Comparison of ENCODE assay signal across 8 cellular contexts in genomic region chr9:84261082-84261746, GRCh38.
DNase-seq lines count a peak whose midpoint lies in the region; ATAC-seq and TF ChIP-seq lines count a peak whose summit lies in the region.

No MANE protein-coding gene starts in this region.

- H4K20me1 ChIP-seq in OCI-LY3 (ENCODE audit: insufficient read depth, low read length): no peaks in the 10 kb centered on the region
- no peaks in the 10 kb centered on the region for H4K20me1 ChIP-seq in neural cell (ENCODE audit: insufficient read depth)

- peak overlapping the region; percentile 95 for H2AFZ ChIP-seq in OCI-LY3 (ENCODE audit: low read depth, low read length)
- no peak overlapping the region for H2AFZ ChIP-seq in neural cell (ENCODE audit: low read depth, low read length)

- H3K9me2 ChIP-seq in neural cell (ENCODE audit: insufficient read depth, low read length): no peaks in the 10 kb centered on the region

- TF ChIP-seq RAD21 in Ishikawa (IDR thresholded peaks at IDR 0.05; ENCODE audit: low read depth): peak; percentile 98
- TF ChIP-seq RAD21 in neural cell (conservative IDR thresholded peaks at IDR 0.05): peak; percentile 97

- H3K79me2 ChIP-seq in OCI-LY3 (ENCODE audit: low read length): no peaks in the 10 kb centered on the region
- no peaks in the 10 kb centered on the region for H3K79me2 ChIP-seq in neural cell (replicated peaks; ENCODE audit: insufficient read depth, low read length)

- peak; percentile 82 for ATAC-seq in GM19395 (IDR thresholded peaks at IDR 0.05; ENCODE audit: unreplicated experiment)

- H3K9me3 ChIP-seq in OCI-LY3 (ENCODE audit: insufficient read depth, low read length) (no peaks in the 10 kb centered on the region), neural cell (ENCODE audit: low read length) (no peaks in the 10 kb centered on the region), subcutaneous abdominal adipose tissue (ENCODE audit: control insufficient read depth in 5 of 5, low read length in 5 of 5) (peaks cover 0 to 4% (median 0%) of the 10 kb centered on the region in 5 donors)

- H3F3A ChIP-seq in neural cell (ENCODE audit: insufficient read depth, low read length, poor library complexity, severe bottlenecking): peaks cover 2% of the 10 kb centered on the region

- H3K4me2 ChIP-seq in OCI-LY3 (ENCODE audit: low read length): peak overlapping the region; percentile 89
- H3K4me2 ChIP-seq in neural cell (ENCODE audit: low read length): no peak overlapping the region

- no peak for TF ChIP-seq EP300 in Ishikawa (IDR thresholded peaks at IDR 0.05; ENCODE audit: borderline replicate concordance)
- TF ChIP-seq EP300 in neural cell (conservative IDR thresholded peaks at IDR 0.05; ENCODE audit: poor library complexity, severe bottlenecking): peak; percentile 63

- H3K27ac ChIP-seq in C4-2B (no peak overlapping the region), OCI-LY3 (ENCODE audit: low read length) (no peak overlapping the region), neural cell (ENCODE audit: low read length) (no peak overlapping the region), subcutaneous abdominal adipose tissue (ENCODE audit: low read depth, low read length) (no peak overlapping the region)

- DNase-seq in activated T-helper 1 cell treated with Interleukin-2 at 50 U/mL for 16 hours (ENCODE audit: low read depth): peak; percentile 7
- peak; percentile 78 for DNase-seq in fibroblast of the aortic adventitia (ENCODE audit: low read depth)

- H3K4me1 ChIP-seq in OCI-LY3 (ENCODE audit: low read length): no peaks in the 10 kb centered on the region
- peaks cover 0 to 4% (median 2%) of the 10 kb centered on the region in 5 donors for H3K4me1 ChIP-seq in subcutaneous abdominal adipose tissue (ENCODE audit: control insufficient read depth in 5 of 5, insufficient read depth in 5 of 5, low read length in 5 of 5)

- H3K27me3 ChIP-seq in OCI-LY3 (ENCODE audit: low read depth, low read length) (peaks cover 18% of the 10 kb centered on the region), neural cell (ENCODE audit: insufficient read depth, low read depth, low read length) (no peaks in the 10 kb centered on the region), subcutaneous abdominal adipose tissue (ENCODE audit: control insufficient read depth in 5 of 5, insufficient read depth in 4 of 5, low read length in 5 of 5) (peaks cover 0 to 9% (median 5%) of the 10 kb centered on the region in 5 donors)

- H3K36me3 ChIP-seq in OCI-LY3 (replicated peaks; ENCODE audit: low read depth, low read length) (no peaks in the 10 kb centered on the region), neural cell (ENCODE audit: insufficient read depth, low read length) (no peaks in the 10 kb centered on the region), subcutaneous abdominal adipose tissue (ENCODE audit: control insufficient read depth in 5 of 5, insufficient read depth in 5 of 5, low read length in 5 of 5) (no peaks in the 10 kb centered on the region)

- TF ChIP-seq CTCF in C4-2B (conservative IDR thresholded peaks at IDR 0.05): peak; percentile 95
- TF ChIP-seq CTCF in OCI-LY3 (IDR thresholded peaks at IDR 0.05; ENCODE audit: low read depth, low read length): peak; percentile 90
- peak; percentile 88 for TF ChIP-seq CTCF in fibroblast of the aortic adventitia (IDR thresholded peaks at IDR 0.05; ENCODE audit: insufficient read depth, low read length)
- TF ChIP-seq CTCF in neural cell (IDR thresholded peaks at IDR 0.05; ENCODE audit: poor library complexity, severe bottlenecking): peak; percentile 94

- H3K4me3 ChIP-seq in OCI-LY3 (ENCODE audit: low read length): peak overlapping the region; percentile 76
- peak overlapping the region; percentile 54 for H3K4me3 ChIP-seq in fibroblast of the aortic adventitia (ENCODE audit: low read depth, low read length)
- no peak overlapping the region for H3K4me3 ChIP-seq in neural cell (ENCODE audit: low read length)
- H3K4me3 ChIP-seq in subcutaneous abdominal adipose tissue (ENCODE audit: low read depth in 1 of 5, low read length in 5 of 5): peak overlapping the region; percentile 51 to 65 (median 61)

- H3K9ac ChIP-seq in OCI-LY3 (ENCODE audit: low read length) (peak overlapping the region; percentile 8; the same call in 1 of the 2 replicates), neural cell (ENCODE audit: low read length) (no peak overlapping the region), subcutaneous abdominal adipose tissue (ENCODE audit: low read length in 5 of 5) (peak overlapping the region in 1 of 5 donors; percentile 44)

TF ChIP-seq in Ishikawa, 13 proteins besides CTCF, POLR2A, EP300 and RAD21:
- TF ChIP-seq MAX (IDR thresholded peaks at IDR 0.05) (peak; percentile 89), CEBPB (IDR thresholded peaks at IDR 0.05) (no peak)

TF ChIP-seq in neural cell, 6 proteins besides CTCF, POLR2A, EP300 and RAD21:
- no peak for TF ChIP-seq EZH2 (IDR thresholded peaks at IDR 0.05; ENCODE audit: borderline replicate concordance, insufficient read depth, low read length, poor library complexity, severe bottlenecking)
- TF ChIP-seq POLR2AphosphoS5 (IDR thresholded peaks at IDR 0.05): no peak
- peak; percentile 33 for TF ChIP-seq MXI1 (conservative IDR thresholded peaks at IDR 0.05; ENCODE audit: poor library complexity, severe bottlenecking)
- peak; percentile 97 for TF ChIP-seq SMC3 (conservative IDR thresholded peaks at IDR 0.05; ENCODE audit: poor library complexity)
- no peak for TF ChIP-seq REST (IDR thresholded peaks at IDR 0.05; ENCODE audit: borderline replicate concordance)
- no peak for TF ChIP-seq TAF1 (IDR thresholded peaks at IDR 0.05; ENCODE audit: low read depth)
